14 cellular contexts compared by ENCODE assay signal in the genomic region with DNA sequence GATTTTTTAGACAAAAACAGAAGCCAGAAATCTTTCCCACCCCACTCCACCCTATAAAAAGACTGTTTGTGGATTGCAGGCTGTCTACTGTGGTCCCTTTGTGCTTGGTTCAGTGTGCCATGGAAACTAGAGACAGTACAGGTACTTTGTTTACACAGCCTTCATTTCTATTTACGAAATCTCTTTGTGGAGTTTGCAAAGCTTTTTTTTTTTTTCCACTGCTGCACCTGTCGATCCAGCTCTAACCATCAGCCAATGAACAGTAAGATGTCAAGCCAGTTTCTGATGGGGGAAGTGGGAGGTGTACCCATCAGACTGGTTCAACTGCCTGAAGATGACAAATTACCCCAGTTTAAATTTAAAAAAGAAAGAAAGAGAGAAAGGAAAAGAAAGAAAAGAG. TPM values are rescaled to one million over a fixed set of nuclear protein-coding genes. Genes with fewer than 3 reads are reported as not detected.
DNase-seq lines count a peak whose midpoint lies in the region; ATAC-seq, FAIRE-seq and TF ChIP-seq lines count a peak whose summit lies in the region.
"Had no signal": no experiment of that assay in that cellular context is flagged by ENCODE, and none has a peak within 500 bp of the region (broad histone marks: within the 10 kb centered on the region; RNA-seq: fewer than 3 reads in every experiment).

No MANE protein-coding gene starts in this region.

- peaks cover 6% of the 10 kb centered on the region for H3K27me3 Mint-ChIP-seq in activated naive CD8-positive, alpha-beta T cell treated with anti-CD3 and anti-CD28 coated beads, Interleukin-2, amount 50 U/mL, for 24 hours

- in situ Hi-C loops in HepG2 (cut with HindIII; ENCODE audit: extremely low pct_ligation_motif_present, low pct_unique_long_range_greater_than_20kb), result no loop called here

- TF ChIP-seq POLR2A in HepG2 (IDR thresholded peaks at IDR 0.05; ENCODE audit: insufficient read depth in 1 of 2, low read depth in 2 of 2, low read length in 2 of 2), result no peak
- TF ChIP-seq POLR2A in heart left ventricle (IDR thresholded peaks at IDR 0.05), result no peak

- H3K4me1 ChIP-seq in OCI-LY1 (ENCODE audit: insufficient read depth, low read length, severe bottlenecking) (peaks cover 12% of the 10 kb centered on the region), HepG2 (ENCODE audit: insufficient read depth, low read length) (peaks cover 23% of the 10 kb centered on the region), heart left ventricle (peaks cover 0 to 5% (median 0%) of the 10 kb centered on the region in 12 donors)
- H3K4me1 ChIP-seq: ascending aorta, thyroid gland had no signal

- no peaks in the 10 kb centered on the region for H3K36me3 ChIP-seq in OCI-LY1 (ENCODE audit: insufficient read depth, low read length)
- H3K36me3 ChIP-seq in HepG2 (replicated peaks in 1 of 2; ENCODE audit: control insufficient read depth in 1 of 2, insufficient read depth in 2 of 2, low read length in 2 of 2), result no peaks in the 10 kb centered on the region
- H3K36me3 ChIP-seq in heart left ventricle, result no peaks in the 10 kb centered on the region
- H3K36me3 ChIP-seq: ascending aorta, thyroid gland had no signal

- ATAC-seq in HepG2, result peak; percentile 88
- ATAC-seq in heart left ventricle, result no peak
- no peak for ATAC-seq in activated naive CD8-positive, alpha-beta T cell treated with anti-CD3 and anti-CD28 coated beads, Interleukin-2, amount 50 U/mL, for 24 hours

- H3K79me2 ChIP-seq in OCI-LY1 (ENCODE audit: insufficient read depth, low read length) (no peaks in the 10 kb centered on the region), HepG2 (ENCODE audit: insufficient read depth, low read length) (no peaks in the 10 kb centered on the region)

- FAIRE-seq in HepG2 (lab: Jason Lieb, UNC), result no peak

- no peaks in the 10 kb centered on the region for H3K9me3 ChIP-seq in OCI-LY1 (ENCODE audit: low read length)
- H3K9me3 ChIP-seq in HepG2 (ENCODE audit: low read length), result no peaks in the 10 kb centered on the region
- no peaks in the 10 kb centered on the region for H3K9me3 ChIP-seq in heart left ventricle
- H3K9me3 ChIP-seq: ascending aorta, thyroid gland had no signal

- no peak for TF ChIP-seq RAD21 in HepG2 (CRISPR knock-in tag; IDR thresholded peaks at IDR 0.05)

- H3K36me3 Mint-ChIP-seq in activated naive CD8-positive, alpha-beta T cell treated with anti-CD3 and anti-CD28 coated beads, Interleukin-2, amount 50 U/mL, for 24 hours (ENCODE audit: low read depth), result no peaks in the 10 kb centered on the region
- H3K36me3 Mint-ChIP-seq: naive B cell had no signal

- H3K4me3 ChIP-seq in OCI-LY1 (ENCODE audit: low read depth, low read length, poor library complexity, severe bottlenecking), result no peak overlapping the region
- no peak overlapping the region for H3K4me3 ChIP-seq in HepG2 (replicated peaks in 1 of 3; ENCODE audit: insufficient read depth in 1 of 3, low read depth in 2 of 3, low read length in 3 of 3)
- H3K4me3 ChIP-seq in heart left ventricle, result no peak overlapping the region
- H3K4me3 ChIP-seq: ascending aorta, thyroid gland had no signal

- no peaks in the 10 kb centered on the region for H4K20me1 ChIP-seq in OCI-LY1 (ENCODE audit: insufficient read depth, low read length)
- no peaks in the 10 kb centered on the region for H4K20me1 ChIP-seq in HepG2 (ENCODE audit: insufficient read depth, low read length)

- POLR2A ChIA-PET in HepG2 (lab: Yijun Ruan, JAX), result no interaction called here

- intact Hi-C loops in HepG2 (cut with micrococcal nuclease; ENCODE audit: unreplicated experiment), result no loop called here
- intact Hi-C loops in heart left ventricle (cut with DNase I), result no loop called here
- intact Hi-C loops in head of caudate nucleus (cut with DNase I), result no loop called here

- no peak; a peak in 1 of 4 replicates for TF ChIP-seq EP300 in HepG2 (IDR thresholded peaks at IDR 0.05; ENCODE audit: low read depth in 2 of 2, low read length in 2 of 2)
- TF ChIP-seq EP300 in HepG2 (CRISPR knock-in tag; IDR thresholded peaks at IDR 0.05; ENCODE audit: borderline replicate concordance), result no peak

- BruUV-seq in HepG2 (replicated peaks; lab: Mats Ljungman, UMichigan), result no TSS peak

- no peak overlapping the region for H3K4me3 Mint-ChIP-seq in activated naive CD8-positive, alpha-beta T cell treated with anti-CD3 and anti-CD28 coated beads, Interleukin-2, amount 50 U/mL, for 24 hours
- H3K4me3 Mint-ChIP-seq: activated B cell treated with CpG ODN at 0.5 μM for 24 hours, naive B cell had no signal

- no peak overlapping the region for H3K27ac Mint-ChIP-seq in activated naive CD8-positive, alpha-beta T cell treated with anti-CD3 and anti-CD28 coated beads, Interleukin-2, amount 50 U/mL, for 24 hours
- H3K27ac Mint-ChIP-seq: activated B cell treated with CpG ODN at 0.5 μM for 24 hours had no signal

- H3F3A ChIP-seq in OCI-LY1 (ENCODE audit: insufficient read depth, low read length), result no peaks in the 10 kb centered on the region

- H3K27me3 ChIP-seq in OCI-LY1 (ENCODE audit: insufficient read depth, low read length), result no peaks in the 10 kb centered on the region
- H3K27me3 ChIP-seq in HepG2 (ENCODE audit: control insufficient read depth in 1 of 2, insufficient read depth in 2 of 2, low read length in 2 of 2), result no peaks in the 10 kb centered on the region
- H3K27me3 ChIP-seq in heart left ventricle, result no peaks in the 10 kb centered on the region
- H3K27me3 ChIP-seq: ascending aorta, thyroid gland had no signal

- TF ChIP-seq CTCF in OCI-LY1 (IDR thresholded peaks at IDR 0.05; ENCODE audit: low read length) (no peak), HepG2 (CRISPR knock-in tag; IDR thresholded peaks at IDR 0.05) (no peak), heart left ventricle (IDR thresholded peaks at IDR 0.05) (no peak)

- no peaks in the 10 kb centered on the region for H3K9me2 ChIP-seq in OCI-LY1 (ENCODE audit: low read depth, low read length)

- H3K4me2 ChIP-seq in OCI-LY1 (ENCODE audit: low read length), result peak overlapping the region; percentile 31; the same call in 1 of the 2 replicates
- H3K4me2 ChIP-seq in HepG2 (ENCODE audit: low read depth, low read length), result no peak overlapping the region

- no peak overlapping the region for H3K9ac ChIP-seq in OCI-LY1 (ENCODE audit: low read length)
- no peak overlapping the region for H3K9ac ChIP-seq in HepG2 (ENCODE audit: insufficient read depth, low read depth, low read length)

- H3K9me3 Mint-ChIP-seq in activated naive CD8-positive, alpha-beta T cell treated with anti-CD3 and anti-CD28 coated beads, Interleukin-2, amount 50 U/mL, for 24 hours, result peaks cover 4% of the 10 kb centered on the region
- H3K9me3 Mint-ChIP-seq: activated B cell treated with CpG ODN at 0.5 μM for 24 hours had no signal

- H2AFZ ChIP-seq in OCI-LY1 (ENCODE audit: low read length) (no peak overlapping the region), HepG2 (ENCODE audit: low read length) (no peak overlapping the region)

- WGBS in HepG2 (ENCODE audit: low lambda C conversion rate), result 4% methylated on average over 2 of the region's 2 CpGs
- 67 to 80% (median 75%) methylated on average over 2 of the region's 2 CpGs for WGBS in heart left ventricle, 4 donors

- H3K27ac ChIP-seq in OCI-LY1 (ENCODE audit: low read depth, low read length, poor library complexity, severe bottlenecking) (no peak overlapping the region), HepG2 (ENCODE audit: extremely low read length, insufficient read depth, low read length) (no peak overlapping the region), heart left ventricle (no peak overlapping the region)
- H3K27ac ChIP-seq: ascending aorta, thyroid gland had no signal

- CTCF ChIA-PET in HepG2 (lab: Yijun Ruan, JAX; ENCODE audit: low intra/inter-chr PET ratio, low total read pairs), result no interaction called here

- H3K4me1 Mint-ChIP-seq in activated naive CD8-positive, alpha-beta T cell treated with anti-CD3 and anti-CD28 coated beads, Interleukin-2, amount 50 U/mL, for 24 hours, result peaks cover 29% of the 10 kb centered on the region

- peak; percentile 94 for DNase-seq in DMS153 treated with DMSO at 0.1 percent for 48 hours (lab: John Stamatoyannopoulos, UW; ENCODE audit: unreplicated experiment)
- peak; percentile 96 for DNase-seq in NCI-H1436 treated with DMSO at 0.1 percent for 48 hours (lab: John Stamatoyannopoulos, UW)
- DNase-seq in HepG2 (ENCODE audit: low spot score), result peak; percentile 41
- no peak for DNase-seq in midbrain (lab: John Stamatoyannopoulos, UW)
- no peak for DNase-seq in heart left ventricle
- no peak for DNase-seq in activated naive CD8-positive, alpha-beta T cell treated with anti-CD3 and anti-CD28 coated beads, Interleukin-2, amount 50 U/mL, for 24 hours
- no peak for DNase-seq in head of caudate nucleus
- DNase-seq: activated B cell treated with CpG ODN at 0.5 μM for 24 hours; effector memory CD4-positive, alpha-beta T cell; naive B cell; NCI-H1694 treated with DMSO at 0.1 percent for 48 hours; thyroid gland had no signal

TF ChIP-seq in HepG2, 621 proteins besides CTCF, POLR2A, EP300 and RAD21 (continues in another document):
- no peak for TF ChIP-seq SIX1 (CRISPR knock-in tag; IDR thresholded peaks at IDR 0.05; ENCODE audit: borderline replicate concordance)
- TF ChIP-seq ZNF484 (CRISPR knock-in tag; IDR thresholded peaks at IDR 0.05; ENCODE audit: borderline replicate concordance, low read depth), result no peak

RNA-seq across cellular contexts. Expression of gene LRBA, which starts 20.2 kb away (rescaled TPM):
- total RNA-seq in HepG2 (2016; rRNA removed; fragmentation: Illumina TruSeq; extraction: Trizol) (37.2 and 67.1 TPM in 2 replicates), heart left ventricle (10 to 100 TPM; 16.7 to 35.1 (median 25.6) TPM)
- 13.5 and 14.5 TPM in 2 replicates for total RNA-seq in HepG2 (2016; cell fraction: cytosol; rRNA removed; fragmentation: Illumina TruSeq; extraction: Trizol; ENCODE audit: low read depth)
- total RNA-seq in HepG2 (2016; cell fraction: insoluble cytoplasmic fraction; rRNA removed; fragmentation: Illumina TruSeq; extraction: Trizol), result 36.8 and 61.9 TPM in 2 replicates
- 13.6 and 15.8 TPM in 2 replicates for total RNA-seq in HepG2 (2016; cell fraction: membrane; rRNA removed; fragmentation: Illumina TruSeq; extraction: Trizol)
- total RNA-seq in HepG2 (2016; cell fraction: nucleus; rRNA removed; fragmentation: Illumina TruSeq; extraction: Trizol), result 75.4 and 80.4 TPM in 2 replicates
- polyA plus RNA-seq in HepG2 (2011; rRNA removed) (18.5 and 21.0 TPM in 2 replicates), heart left ventricle (1 to 10 TPM; 6.5 to 9.7 TPM)
- polyA plus RNA-seq in HepG2 (2011; cell fraction: cytosol; rRNA removed), result 20.5 and 24.1 TPM in 2 replicates
- polyA plus RNA-seq in HepG2 (2011; cell fraction: nucleus; rRNA removed), result 14.7 and 16.7 TPM in 2 replicates
- polyA plus RNA-seq in HepG2 (2012), result 22.3 and 23.6 TPM in 2 replicates
- polyA plus RNA-seq in HepG2 (2016; cell fraction: cytosol; fragmentation: Illumina TruSeq; extraction: Trizol; ENCODE audit: low read depth), result 0.95 and 1.0 TPM in 2 replicates
- polyA plus RNA-seq in HepG2 (2016; cell fraction: insoluble cytoplasmic fraction; fragmentation: Illumina TruSeq; extraction: Trizol; ENCODE audit: low read depth), result 38.5 and 39.8 TPM in 2 replicates
- polyA plus RNA-seq in HepG2 (2016; cell fraction: membrane; fragmentation: Illumina TruSeq; extraction: Trizol; ENCODE audit: low read depth), result 3.2 and 4.8 TPM in 2 replicates
- 21.6 and 21.9 TPM in 2 replicates for polyA plus RNA-seq in HepG2 (2016; cell fraction: nucleus; fragmentation: Illumina TruSeq; extraction: Trizol; ENCODE audit: insufficient read depth, low read depth)
- 85.2 TPM in 2 replicates for polyA minus RNA-seq in HepG2 (2011; rRNA and poly(A)+ RNA removed; ENCODE audit: low replicate concordance)
- 45.2 and 56.0 TPM in 2 replicates for polyA minus RNA-seq in HepG2 (2011; cell fraction: cytosol; rRNA and poly(A)+ RNA removed)
- polyA minus RNA-seq in HepG2 (2011; cell fraction: nucleus; rRNA and poly(A)+ RNA removed), result 224 and 240 TPM in 2 replicates

Comparison
In these comparisons a context has a peak if more than half of its experiments do, and no peak if none do; other contexts are left out.
1. DNase-seq: peak in DMS153 treated with DMSO at 0.1 percent for 48 hours (single experiment), NCI-H1436 treated with DMSO at 0.1 percent for 48 hours (single experiment) and HepG2 (single experiment); none in midbrain (single experiment), heart left ventricle (0 of 5), activated naive CD8-positive, alpha-beta T cell treated with anti-CD3 and anti-CD28 coated beads, Interleukin-2, amount 50 U/mL, for 24 hours (single experiment) and head of caudate nucleus (0 of 42).